In the genomic region with DNA sequence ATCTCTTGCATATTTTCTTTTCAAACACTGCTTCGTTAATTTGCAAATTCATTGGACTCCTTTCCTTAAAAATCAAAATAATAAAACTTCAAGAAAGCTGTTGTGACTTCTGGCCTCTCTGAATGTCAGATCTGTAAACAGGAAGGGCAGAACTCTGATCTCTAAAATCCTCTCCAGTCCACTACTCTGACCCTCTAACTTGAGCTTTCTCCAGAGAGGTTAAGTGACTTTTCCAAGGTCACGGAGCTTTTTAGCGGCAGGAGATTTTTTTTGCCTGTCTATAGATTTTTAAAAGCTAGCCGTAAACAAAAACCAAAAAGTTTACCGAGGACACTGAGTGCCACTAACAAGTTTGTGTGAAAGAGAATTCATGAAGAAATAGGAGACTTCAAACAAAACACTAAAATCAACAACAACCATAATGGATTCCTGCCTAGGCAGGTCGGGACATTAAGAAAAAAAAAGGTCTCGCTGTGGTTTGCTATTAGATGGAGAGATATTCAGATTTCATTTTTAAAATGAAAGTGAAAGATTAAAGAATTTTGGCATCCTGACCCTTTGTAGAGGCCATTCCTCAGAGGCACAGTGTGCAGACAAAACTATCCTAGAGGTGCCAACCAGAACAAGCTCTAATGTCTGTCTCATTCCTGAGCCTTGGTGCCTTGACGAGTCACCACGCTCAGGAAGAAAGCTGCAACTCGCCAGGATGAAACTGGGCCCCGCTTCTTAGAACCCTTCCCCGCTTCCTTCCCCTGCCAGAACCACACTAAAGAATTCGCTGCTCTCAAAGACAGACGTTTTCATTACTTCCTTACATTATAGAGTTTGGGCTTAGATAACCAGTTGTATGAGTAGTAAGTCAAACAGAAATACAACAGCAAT, we compare ENCODE assay signal across 9 cellular contexts.
DNase-seq lines count a peak whose midpoint lies in the region; FAIRE-seq and TF ChIP-seq lines count a peak whose summit lies in the region.
"Had no signal": no experiment of that assay in that cellular context is flagged by ENCODE, and none has a peak within 500 bp of the region (broad histone marks: within the 10 kb centered on the region; RNA-seq: fewer than 3 reads in every experiment).

No MANE protein-coding gene starts in this region.

- peaks cover 5% of the 10 kb centered on the region for H3K79me2 ChIP-seq in osteoblast (ENCODE audit: insufficient read depth, low read length)

- H3K36me3 ChIP-seq in osteoblast (ENCODE audit: insufficient read depth, low read length) = no peaks in the 10 kb centered on the region

- H3K4me1 ChIP-seq in osteoblast (ENCODE audit: insufficient read depth, low read length) = peaks cover 42% of the 10 kb centered on the region

- peak; percentile 71 for TF ChIP-seq POLR2A in erythroblast (IDR thresholded peaks at IDR 0.05; ENCODE audit: low read length)
- no peak for TF ChIP-seq POLR2A in GM12892 (IDR thresholded peaks at IDR 0.05; ENCODE audit: low read depth, low read length)

- no peak overlapping the region for H3K27ac Mint-ChIP-seq in endothelial cell (ENCODE audit: unreplicated experiment)

- H3K9me3 Mint-ChIP-seq in endothelial cell (ENCODE audit: unreplicated experiment) = no peaks in the 10 kb centered on the region

- no peaks in the 10 kb centered on the region for H3K36me3 Mint-ChIP-seq in endothelial cell (ENCODE audit: low read depth, unreplicated experiment)

- DNase-seq in SIG-M5 treated with dmso at 0.1 percent for 504 hours (lab: John Stamatoyannopoulos, UW; ENCODE audit: unreplicated experiment) (peak; percentile 20), SIG-M5 (lab: John Stamatoyannopoulos, UW) (no peak), SW480 (ENCODE audit: low spot score) (peak; percentile 64), erythroblast (lab: John Stamatoyannopoulos, UW) (peak; percentile 71 to 86), osteoblast (ENCODE audit: insufficient read length, low spot score, missing footprints) (no peak), GM12892 (ENCODE audit: insufficient read length) (no peak), endothelial cell (ENCODE audit: low spot score) (no peak)
- DNase-seq in stimulated activated CD4-positive, alpha-beta T cell treated with anti-CD3 and anti-CD28 coated beads, Interleukin-2, amount 100 ng/mL, for 24 hours = no peak

- peaks cover 2% of the 10 kb centered on the region for H3K4me1 Mint-ChIP-seq in endothelial cell (ENCODE audit: unreplicated experiment)

- H3K9me3 ChIP-seq in osteoblast (ENCODE audit: low read depth, low read length) = no peaks in the 10 kb centered on the region

- peak overlapping the region; percentile 66 for H3K4me3 ChIP-seq in osteoblast (ENCODE audit: insufficient read depth, low read length)

- TF ChIP-seq CTCF in osteoblast (IDR thresholded peaks at IDR 0.05; ENCODE audit: extremely low read depth, low read depth, low read length) (no peak), endothelial cell (IDR thresholded peaks at IDR 0.05; ENCODE audit: unreplicated experiment) (no peak)

- no peak for FAIRE-seq in GM12892 (lab: Jason Lieb, UNC)

- H2AFZ ChIP-seq in osteoblast (ENCODE audit: low read length) = peak overlapping the region; percentile 35

- no peaks in the 10 kb centered on the region for H3K27me3 ChIP-seq in osteoblast (ENCODE audit: insufficient read depth, low read length)

- peak overlapping the region; percentile 87 for H3K4me2 ChIP-seq in osteoblast (ENCODE audit: insufficient read depth, low read length)

- H3K27me3 Mint-ChIP-seq in endothelial cell (ENCODE audit: unreplicated experiment) = no peaks in the 10 kb centered on the region

- peak overlapping the region; percentile 99 for H3K27ac ChIP-seq in osteoblast (ENCODE audit: low read depth, low read length)
- H3K27ac ChIP-seq: C4-2B had no signal

- H4K20me1 ChIP-seq in osteoblast (ENCODE audit: insufficient read depth, low read length) = no peaks in the 10 kb centered on the region

- H3K4me3 Mint-ChIP-seq in endothelial cell (ENCODE audit: unreplicated experiment) = no peak overlapping the region

Comparison
In these comparisons a context has a peak if more than half of its experiments do, and no peak if none do; other contexts are left out.
1. DNase-seq: peak in SIG-M5 treated with dmso at 0.1 percent for 504 hours (single experiment), SW480 (single experiment) and erythroblast (2 of 2); none in SIG-M5 (single experiment), osteoblast (single experiment), GM12892 (single experiment), endothelial cell (single experiment) and stimulated activated CD4-positive, alpha-beta T cell treated with anti-CD3 and anti-CD28 coated beads, Interleukin-2, amount 100 ng/mL, for 24 hours (0 of 2).